ENCODE assay signal across 1 cellular context in the genomic region with DNA sequence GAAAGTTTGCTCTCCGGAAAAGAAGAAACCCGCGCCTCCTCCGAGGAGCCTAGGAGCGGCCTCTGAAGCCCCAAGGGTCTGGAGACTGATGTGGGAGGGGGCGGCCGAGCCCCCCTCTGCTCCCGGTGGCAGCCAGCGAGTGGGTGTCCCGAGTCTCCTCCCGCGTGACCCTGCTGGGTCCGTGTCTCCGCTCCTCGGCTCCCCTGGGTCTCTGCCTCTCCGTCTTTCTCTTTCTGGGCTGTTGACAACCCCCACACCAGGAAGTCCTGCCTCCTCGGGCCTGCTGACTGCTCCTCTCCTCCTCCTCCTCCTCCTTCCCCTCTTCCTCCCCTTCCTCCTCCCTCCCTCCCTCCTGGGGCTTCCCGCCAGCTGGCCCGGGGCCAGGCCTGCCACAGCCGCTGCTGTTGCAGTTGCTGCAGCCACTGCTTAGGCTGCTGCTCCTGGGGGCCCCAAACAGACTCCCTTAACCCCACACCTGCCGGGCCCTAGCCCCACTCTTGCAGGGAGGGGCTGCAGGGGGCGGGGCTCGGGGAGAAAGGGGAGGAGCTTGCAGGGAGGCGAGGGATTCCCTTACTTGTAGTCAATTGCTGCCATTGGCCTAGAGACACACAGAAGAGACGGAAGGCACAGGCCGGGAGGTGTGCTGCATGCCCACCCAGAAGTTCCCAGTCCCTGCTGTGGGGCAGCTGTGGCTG.
TF ChIP-seq lines count a peak whose summit lies in the region.

Gene TSC22D4, minus strand, starts transcription at position 249 of the 695 bp plus-strand sequence. CDS start 1,176 bp downstream, outside the sequence.

TF ChIP-seq in HEK293, 187 proteins besides CTCF, POLR2A, EP300 and RAD21 (continued from another document and continues in another):
- TF ChIP-seq, protein P1, sequence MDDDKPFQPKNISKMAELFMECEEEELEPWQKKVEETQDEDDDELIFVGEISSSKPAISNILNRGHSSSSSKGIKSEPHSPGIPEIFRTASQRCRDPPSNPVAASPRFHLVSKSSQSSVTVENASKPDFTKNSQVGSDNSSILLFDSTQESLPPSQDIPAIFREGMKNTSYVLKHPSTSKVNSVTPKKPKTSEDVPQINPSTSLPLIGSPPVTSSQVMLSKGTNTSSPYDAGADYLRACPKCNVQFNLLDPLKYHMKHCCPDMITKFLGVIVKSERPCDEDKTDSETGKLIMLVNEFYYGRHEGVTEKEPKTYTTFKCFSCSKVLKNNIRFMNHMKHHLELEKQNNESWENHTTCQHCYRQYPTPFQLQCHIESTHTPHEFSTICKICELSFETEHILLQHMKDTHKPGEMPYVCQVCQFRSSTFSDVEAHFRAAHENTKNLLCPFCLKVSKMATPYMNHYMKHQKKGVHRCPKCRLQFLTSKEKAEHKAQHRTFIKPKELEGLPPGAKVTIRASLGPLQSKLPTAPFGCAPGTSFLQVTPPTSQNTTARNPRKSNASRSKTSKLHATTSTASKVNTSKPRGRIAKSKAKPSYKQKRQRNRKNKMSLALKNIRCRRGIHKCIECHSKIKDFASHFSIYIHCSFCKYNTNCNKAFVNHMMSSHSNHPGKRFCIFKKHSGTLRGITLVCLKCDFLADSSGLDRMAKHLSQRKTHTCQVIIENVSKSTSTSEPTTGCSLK (tag by site-specific recombination; IDR thresholded peaks at IDR 0.05): no peak
- TF ChIP-seq ZNF76 (tag by site-specific recombination; IDR thresholded peaks at IDR 0.05; ENCODE audit: borderline replicate concordance, low read depth) (peak; percentile 83), FEZF1 (tag by site-specific recombination; IDR thresholded peaks at IDR 0.05) (peak; percentile 42), ZNF354C (tag by site-specific recombination; IDR thresholded peaks at IDR 0.05; ENCODE audit: borderline replicate concordance, low read depth) (no peak), INSM2 (tag by site-specific recombination; IDR thresholded peaks at IDR 0.05) (peak; percentile 33; the same call in 1 of the 2 replicates), ZNF704 (tag by site-specific recombination; IDR thresholded peaks at IDR 0.05) (no peak), ZNF335 (tag by site-specific recombination; conservative IDR thresholded peaks at IDR 0.05) (peak; percentile 72), ZNF114 (tag by site-specific recombination; IDR thresholded peaks at IDR 0.05) (no peak), ZNF658 (tag by site-specific recombination; IDR thresholded peaks at IDR 0.05) (no peak), ZNF664 (tag by site-specific recombination; IDR thresholded peaks at IDR 0.05) (no peak), ZFP3 (tag by site-specific recombination; IDR thresholded peaks at IDR 0.05; ENCODE audit: low read depth) (no peak), KLF1 (tag by site-specific recombination; IDR thresholded peaks at IDR 0.05) (peak; percentile 70), GLI4 (tag by site-specific recombination; IDR thresholded peaks at IDR 0.05) (no peak), ZNF274 (IDR thresholded peaks at IDR 0.05; ENCODE audit: low read length) (no peak), ZNF274 (tag by site-specific recombination; IDR thresholded peaks at IDR 0.05; ENCODE audit: borderline replicate concordance) (no peak), ZNF169 (tag by site-specific recombination; IDR thresholded peaks at IDR 0.05) (no peak), ZNF624 (tag by site-specific recombination; IDR thresholded peaks at IDR 0.05) (no peak), SP2 (tag by site-specific recombination; IDR thresholded peaks at IDR 0.05) (peak; percentile 96), REPIN1 (tag by site-specific recombination; IDR thresholded peaks at IDR 0.05; ENCODE audit: low read depth) (0 out of 2 replicates have a peak, but pooled peaks have one; percentile 17), ZBTB11 (tag by site-specific recombination; conservative IDR thresholded peaks at IDR 0.05; ENCODE audit: low read depth) (peak; percentile 84), ZNF843 (tag by site-specific recombination; IDR thresholded peaks at IDR 0.05) (peak; percentile 83), KLF16 (tag by site-specific recombination; IDR thresholded peaks at IDR 0.05) (peak; percentile 95), ZNF175 (tag by site-specific recombination; IDR thresholded peaks at IDR 0.05) (no peak), ZNF585B (tag by site-specific recombination; IDR thresholded peaks at IDR 0.05) (no peak), ZNF626 (tag by site-specific recombination; IDR thresholded peaks at IDR 0.05) (no peak), MZF1 (tag by site-specific recombination; IDR thresholded peaks at IDR 0.05; ENCODE audit: borderline replicate concordance) (peak; percentile 81), ZSCAN18 (tag by site-specific recombination; IDR thresholded peaks at IDR 0.05) (peak; percentile 86), GFI1B (tag by site-specific recombination; IDR thresholded peaks at IDR 0.05) (no peak), BCL11B (tag by site-specific recombination; IDR thresholded peaks at IDR 0.05; ENCODE audit: low read depth) (peak; percentile 93), ZNF221 (tag by site-specific recombination; IDR thresholded peaks at IDR 0.05; ENCODE audit: borderline replicate concordance) (peak; percentile 97; the same call in 1 of the 2 replicates), ZNF121 (tag by site-specific recombination; IDR thresholded peaks at IDR 0.05) (no peak), ZNF837 (tag by site-specific recombination; IDR thresholded peaks at IDR 0.05) (no peak), ZNF596 (tag by site-specific recombination; IDR thresholded peaks at IDR 0.05) (no peak), ZBTB48 (tag by site-specific recombination; IDR thresholded peaks at IDR 0.05) (peak; percentile 98), ZNF16 (tag by site-specific recombination; IDR thresholded peaks at IDR 0.05; ENCODE audit: low read depth) (no peak), ZNF341 (tag by site-specific recombination; IDR thresholded peaks at IDR 0.05; ENCODE audit: low read depth) (peak; percentile 97), ZNF530 (tag by site-specific recombination; IDR thresholded peaks at IDR 0.05; ENCODE audit: low read depth) (no peak)
- TF ChIP-seq, protein P2, sequence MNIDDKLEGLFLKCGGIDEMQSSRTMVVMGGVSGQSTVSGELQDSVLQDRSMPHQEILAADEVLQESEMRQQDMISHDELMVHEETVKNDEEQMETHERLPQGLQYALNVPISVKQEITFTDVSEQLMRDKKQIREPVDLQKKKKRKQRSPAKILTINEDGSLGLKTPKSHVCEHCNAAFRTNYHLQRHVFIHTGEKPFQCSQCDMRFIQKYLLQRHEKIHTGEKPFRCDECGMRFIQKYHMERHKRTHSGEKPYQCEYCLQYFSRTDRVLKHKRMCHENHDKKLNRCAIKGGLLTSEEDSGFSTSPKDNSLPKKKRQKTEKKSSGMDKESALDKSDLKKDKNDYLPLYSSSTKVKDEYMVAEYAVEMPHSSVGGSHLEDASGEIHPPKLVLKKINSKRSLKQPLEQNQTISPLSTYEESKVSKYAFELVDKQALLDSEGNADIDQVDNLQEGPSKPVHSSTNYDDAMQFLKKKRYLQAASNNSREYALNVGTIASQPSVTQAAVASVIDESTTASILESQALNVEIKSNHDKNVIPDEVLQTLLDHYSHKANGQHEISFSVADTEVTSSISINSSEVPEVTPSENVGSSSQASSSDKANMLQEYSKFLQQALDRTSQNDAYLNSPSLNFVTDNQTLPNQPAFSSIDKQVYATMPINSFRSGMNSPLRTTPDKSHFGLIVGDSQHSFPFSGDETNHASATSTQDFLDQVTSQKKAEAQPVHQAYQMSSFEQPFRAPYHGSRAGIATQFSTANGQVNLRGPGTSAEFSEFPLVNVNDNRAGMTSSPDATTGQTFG (tag by site-specific recombination; IDR thresholded peaks at IDR 0.05; ENCODE audit: borderline replicate concordance): no peak
- TF ChIP-seq, protein P3, sequence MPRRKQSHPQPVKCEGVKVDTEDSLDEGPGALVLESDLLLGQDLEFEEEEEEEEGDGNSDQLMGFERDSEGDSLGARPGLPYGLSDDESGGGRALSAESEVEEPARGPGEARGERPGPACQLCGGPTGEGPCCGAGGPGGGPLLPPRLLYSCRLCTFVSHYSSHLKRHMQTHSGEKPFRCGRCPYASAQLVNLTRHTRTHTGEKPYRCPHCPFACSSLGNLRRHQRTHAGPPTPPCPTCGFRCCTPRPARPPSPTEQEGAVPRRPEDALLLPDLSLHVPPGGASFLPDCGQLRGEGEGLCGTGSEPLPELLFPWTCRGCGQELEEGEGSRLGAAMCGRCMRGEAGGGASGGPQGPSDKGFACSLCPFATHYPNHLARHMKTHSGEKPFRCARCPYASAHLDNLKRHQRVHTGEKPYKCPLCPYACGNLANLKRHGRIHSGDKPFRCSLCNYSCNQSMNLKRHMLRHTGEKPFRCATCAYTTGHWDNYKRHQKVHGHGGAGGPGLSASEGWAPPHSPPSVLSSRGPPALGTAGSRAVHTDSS (tag by site-specific recombination; IDR thresholded peaks at IDR 0.05): peak; percentile 100
- TF ChIP-seq, protein P4, sequence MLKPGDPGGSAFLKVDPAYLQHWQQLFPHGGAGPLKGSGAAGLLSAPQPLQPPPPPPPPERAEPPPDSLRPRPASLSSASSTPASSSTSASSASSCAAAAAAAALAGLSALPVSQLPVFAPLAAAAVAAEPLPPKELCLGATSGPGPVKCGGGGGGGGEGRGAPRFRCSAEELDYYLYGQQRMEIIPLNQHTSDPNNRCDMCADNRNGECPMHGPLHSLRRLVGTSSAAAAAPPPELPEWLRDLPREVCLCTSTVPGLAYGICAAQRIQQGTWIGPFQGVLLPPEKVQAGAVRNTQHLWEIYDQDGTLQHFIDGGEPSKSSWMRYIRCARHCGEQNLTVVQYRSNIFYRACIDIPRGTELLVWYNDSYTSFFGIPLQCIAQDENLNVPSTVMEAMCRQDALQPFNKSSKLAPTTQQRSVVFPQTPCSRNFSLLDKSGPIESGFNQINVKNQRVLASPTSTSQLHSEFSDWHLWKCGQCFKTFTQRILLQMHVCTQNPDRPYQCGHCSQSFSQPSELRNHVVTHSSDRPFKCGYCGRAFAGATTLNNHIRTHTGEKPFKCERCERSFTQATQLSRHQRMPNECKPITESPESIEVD (tag by site-specific recombination; IDR thresholded peaks at IDR 0.05): no peak; the same call in 1 of the 2 replicates
- TF ChIP-seq, protein P5, sequence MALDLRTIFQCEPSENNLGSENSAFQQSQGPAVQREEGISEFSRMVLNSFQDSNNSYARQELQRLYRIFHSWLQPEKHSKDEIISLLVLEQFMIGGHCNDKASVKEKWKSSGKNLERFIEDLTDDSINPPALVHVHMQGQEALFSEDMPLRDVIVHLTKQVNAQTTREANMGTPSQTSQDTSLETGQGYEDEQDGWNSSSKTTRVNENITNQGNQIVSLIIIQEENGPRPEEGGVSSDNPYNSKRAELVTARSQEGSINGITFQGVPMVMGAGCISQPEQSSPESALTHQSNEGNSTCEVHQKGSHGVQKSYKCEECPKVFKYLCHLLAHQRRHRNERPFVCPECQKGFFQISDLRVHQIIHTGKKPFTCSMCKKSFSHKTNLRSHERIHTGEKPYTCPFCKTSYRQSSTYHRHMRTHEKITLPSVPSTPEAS (tag by site-specific recombination; IDR thresholded peaks at IDR 0.05): peak; percentile 77
